ENCODE assay signal across 24 cellular contexts in the genomic region with DNA sequence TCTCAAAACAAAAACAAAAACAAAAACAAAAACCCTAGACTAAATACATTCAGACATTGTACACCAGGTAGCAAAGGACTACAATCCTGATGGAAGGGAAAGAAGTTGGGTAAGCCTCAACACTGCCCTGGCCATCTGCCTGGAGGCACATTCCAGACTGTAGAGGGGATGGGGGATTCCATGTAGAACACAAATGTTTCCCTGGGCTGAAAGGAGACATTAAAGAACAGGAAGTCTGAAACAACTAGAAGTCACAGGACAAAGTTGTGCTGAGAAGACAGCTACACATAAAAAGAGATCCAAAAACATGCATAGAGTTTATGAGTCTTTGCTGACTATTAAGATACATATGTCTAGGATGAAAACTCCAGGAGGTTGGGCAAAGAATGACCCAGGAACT.
DNase-seq lines count a peak whose midpoint lies in the region; ATAC-seq, FAIRE-seq and TF ChIP-seq lines count a peak whose summit lies in the region.
"Had no signal": no experiment of that assay in that cellular context is flagged by ENCODE, and none has a peak within 500 bp of the region (broad histone marks: within the 10 kb centered on the region; RNA-seq: fewer than 3 reads in every experiment).

No MANE protein-coding gene starts in this region.

- no peaks in the 10 kb centered on the region for H3K23me2 ChIP-seq in H9 (ENCODE audit: insufficient read length, low read depth, low read length, poor library complexity, severe bottlenecking)

- no peaks in the 10 kb centered on the region for H3K4me1 ChIP-seq in H9 (ENCODE audit: insufficient read depth, low read length)
- no peaks in the 10 kb centered on the region for H3K4me1 ChIP-seq in mesodermal cell (ENCODE audit: control insufficient read depth, insufficient read depth, low read length, poor library complexity, severe bottlenecking)
- peaks cover 0 to 3% of the 10 kb centered on the region in 2 donors for H3K4me1 ChIP-seq in aorta (ENCODE audit: control insufficient read depth in 1 of 2, insufficient read depth in 2 of 2, low read length in 2 of 2)
- H3K4me1 ChIP-seq: gastrocnemius medialis, parathyroid adenoma, SJCRH30 had no signal

- H4K8ac ChIP-seq in H9 (replicated peaks; ENCODE audit: insufficient read length, low read depth, low read length), result no peak overlapping the region

- H2BK20ac ChIP-seq in H9 (ENCODE audit: low read depth, low read length, poor library complexity, severe bottlenecking), result no peak overlapping the region

- no peak overlapping the region for H3K4ac ChIP-seq in H9 (ENCODE audit: low read depth, low read length)

- H3K36me3 ChIP-seq in mesodermal cell (ENCODE audit: control insufficient read depth, insufficient read depth, low read length) (peaks cover 59% of the 10 kb centered on the region), aorta (ENCODE audit: control insufficient read depth in 1 of 2, insufficient read depth in 2 of 2, low read length in 1 of 2) (no peaks in the 10 kb centered on the region)
- H3K36me3 ChIP-seq: adrenal gland, gastrocnemius medialis had no signal

- no peak overlapping the region for H2BK120ac ChIP-seq in H9 (ENCODE audit: low read depth, low read length, poor library complexity, severe bottlenecking)

- intact Hi-C loops in aorta (cut with DNase I), result no loop called here

- peaks cover 22 to 26% of the 10 kb centered on the region in 2 experiments for H3K9me3 Mint-ChIP-seq in H9
- H3K9me3 Mint-ChIP-seq in chondrocyte (ENCODE audit: low read depth), result no peaks in the 10 kb centered on the region
- H3K9me3 Mint-ChIP-seq: T-helper 1 cell treated with Interleukin-12 subunit alpha and Interleukin-12 subunit beta and Interleukin-4 antibody, amounts not matched to agents 30 μg/mL and 1 μg/mL, for 36 hours had no signal

- no peak for ATAC-seq in aorta (ENCODE audit: low FRiP score)
- ATAC-seq in GM21390 (IDR thresholded peaks at IDR 0.05; ENCODE audit: unreplicated experiment), result no peak
- ATAC-seq: activated CD8-positive, alpha-beta T cell treated with anti-CD3 and anti-CD28 coated beads, Interleukin-2, amount 10 ng/mL, durations not matched to agents 7 days and 5 days; gastrocnemius medialis; left colon; upper lobe of right lung had no signal

- no peaks in the 10 kb centered on the region for H3K9me3 ChIP-seq in H9 (ENCODE audit: control insufficient read depth, low read depth, low read length)
- no peaks in the 10 kb centered on the region for H3K9me3 ChIP-seq in mesodermal cell (ENCODE audit: control insufficient read depth, low read length)
- no peaks in the 10 kb centered on the region for H3K9me3 ChIP-seq in aorta (ENCODE audit: control insufficient read depth, low read length)
- H3K9me3 ChIP-seq: adrenal gland, gastrocnemius medialis, SJCRH30, upper lobe of right lung had no signal

- TF ChIP-seq CTCF in AG10803 (conservative IDR thresholded peaks at IDR 0.05; ENCODE audit: low read length), result 0 out of 2 replicates have a peak, but pooled peaks have one; percentile 5
- no peak for TF ChIP-seq CTCF in H9 (conservative IDR thresholded peaks at IDR 0.05)
- TF ChIP-seq CTCF in chondrocyte (IDR thresholded peaks at IDR 0.05), result no peak
- TF ChIP-seq CTCF in GM20000 (IDR thresholded peaks at IDR 0.05; ENCODE audit: extremely low read depth, missing control alignments), result no peak

- H4K91ac ChIP-seq in H9 (ENCODE audit: insufficient read length, low read depth, low read length), result no peak overlapping the region

- peak overlapping the region; percentile 7 to 63 (median 62); a peak in 4 of 7 replicates for H3K27ac Mint-ChIP-seq in H9
- H3K27ac Mint-ChIP-seq in chondrocyte (ENCODE audit: unreplicated experiment), result peak overlapping the region; percentile 84
- H3K27ac Mint-ChIP-seq: activated CD8-positive, alpha-beta T cell treated with anti-CD3 and anti-CD28 coated beads, Interleukin-2, amount 10 ng/mL, durations not matched to agents 7 days and 5 days had no signal

- H3K4me1 Mint-ChIP-seq in H9, result peaks cover 3 to 7% of the 10 kb centered on the region in 2 experiments; a peak in 2 of 4 replicates
- peaks cover 59% of the 10 kb centered on the region for H3K4me1 Mint-ChIP-seq in chondrocyte (ENCODE audit: low read depth)

- no peak overlapping the region for H2BK15ac ChIP-seq in H9 (ENCODE audit: low read depth, low read length)

- H3K9ac ChIP-seq in H9 (ENCODE audit: extremely low read depth, insufficient read length, low read length), result no peak overlapping the region
- H3K9ac ChIP-seq: parathyroid adenoma had no signal

- no peak for FAIRE-seq in H54 (lab: Jason Lieb, UNC)
- FAIRE-seq: GM18507 had no signal

- H3T11ph ChIP-seq in H9 (ENCODE audit: low read length), result no peak overlapping the region

- H2BK5ac ChIP-seq in H9 (ENCODE audit: insufficient read length, low read length), result no peak overlapping the region

- no peak for TF ChIP-seq POLR2A in H54 (IDR thresholded peaks at IDR 0.05; ENCODE audit: low read depth, low read length)

- H3K4me3 ChIP-seq in AG10803 (ENCODE audit: low read length), result no peak overlapping the region
- H3K4me3 ChIP-seq in mesodermal cell (ENCODE audit: extremely low read depth, insufficient read depth, low read length, poor library complexity, severe bottlenecking), result no peak overlapping the region
- H3K4me3 ChIP-seq in aorta (ENCODE audit: low read length in 2 of 2), result no peak overlapping the region
- H3K4me3 ChIP-seq: adrenal gland, gastrocnemius medialis, SJCRH30, skin epidermis, upper lobe of right lung had no signal

- H3K36me3 Mint-ChIP-seq in H9 (ENCODE audit: insufficient read depth in 1 of 3, low read depth in 3 of 3), result peaks cover 58 to 89% (median 74%) of the 10 kb centered on the region in 3 experiments
- peaks cover 14% of the 10 kb centered on the region for H3K36me3 Mint-ChIP-seq in chondrocyte (ENCODE audit: low read depth)

- DNase-seq in AG10803 (ENCODE audit: low read depth) (peak; percentile 59), H9 (no peak), chondrocyte (ENCODE audit: low spot score) (no peak), aorta (no peak), H54 (ENCODE audit: insufficient read length, low spot score) (no peak), GM20000 (ENCODE audit: low spot score) (no peak)
- DNase-seq: activated CD4-positive, CD25-positive, alpha-beta regulatory T cell; activated CD8-positive, alpha-beta T cell treated with anti-CD3 and anti-CD28 coated beads, Interleukin-2, amount 10 ng/mL, durations not matched to agents 7 days and 5 days; adrenal gland; CD4-positive, alpha-beta memory T cell; gastrocnemius medialis; left colon; NCI-H1436; NCI-H2171; NCI-H774; SJCRH30; stimulated activated CD4-positive, alpha-beta T cell treated with anti-CD3 and anti-CD28 coated beads, Interleukin-2, amount 100 ng/mL, for 48 hours; upper lobe of right lung had no signal

- H3K79me1 ChIP-seq in H9 (ENCODE audit: insufficient read depth, low read depth, low read length, poor library complexity, severe bottlenecking), result no peaks in the 10 kb centered on the region

- no peak overlapping the region for H3K18ac ChIP-seq in H9 (ENCODE audit: insufficient read length, low read depth, low read length)

- H4K5ac ChIP-seq in H9 (ENCODE audit: insufficient read length, low read depth, low read length), result no peak overlapping the region

- no peaks in the 10 kb centered on the region for H4K20me1 ChIP-seq in H9 (ENCODE audit: control insufficient read depth, insufficient read depth, insufficient read length)

- no peak overlapping the region for H3K56ac ChIP-seq in H9 (ENCODE audit: insufficient read length, low read depth, low read length)

- H3K4me3 Mint-ChIP-seq in H9 (no peak overlapping the region), chondrocyte (ENCODE audit: unreplicated experiment) (no peak overlapping the region)
- H3K4me3 Mint-ChIP-seq: activated CD8-positive, alpha-beta T cell treated with anti-CD3 and anti-CD28 coated beads, Interleukin-2, amount 10 ng/mL, durations not matched to agents 7 days and 5 days; CD4-positive, alpha-beta memory T cell; T-helper 1 cell treated with Interleukin-12 subunit alpha and Interleukin-12 subunit beta and Interleukin-4 antibody, amounts not matched to agents 30 μg/mL and 1 μg/mL, for 36 hours had no signal

- H2BK12ac ChIP-seq in H9 (ENCODE audit: insufficient read length, low read depth, low read length), result no peak overlapping the region

- no peak overlapping the region for H3K27ac ChIP-seq in H9 (ENCODE audit: insufficient read length, low read depth, low read length)
- peak overlapping the region; percentile 47 for H3K27ac ChIP-seq in mesodermal cell (ENCODE audit: low read depth, low read length, severe bottlenecking)
- no peak overlapping the region for H3K27ac ChIP-seq in aorta (ENCODE audit: low read depth in 1 of 2, low read length in 2 of 2)
- H3K27ac ChIP-seq: adrenal gland, gastrocnemius medialis, parathyroid adenoma, SJCRH30, upper lobe of right lung had no signal

- no peaks in the 10 kb centered on the region for H3K27me3 ChIP-seq in H9 (ENCODE audit: insufficient read depth, low read length)
- no peaks in the 10 kb centered on the region for H3K27me3 ChIP-seq in aorta (ENCODE audit: control insufficient read depth in 1 of 2, insufficient read depth in 2 of 2, low read length in 1 of 2)
- H3K27me3 ChIP-seq: adrenal gland, gastrocnemius medialis, SJCRH30, upper lobe of right lung had no signal

- no peak overlapping the region for H3K4me2 ChIP-seq in H9 (ENCODE audit: insufficient read depth, insufficient read length, low read length)

- no peak overlapping the region for H2AK5ac ChIP-seq in H9 (ENCODE audit: insufficient read length, low read length)

- H3K14ac ChIP-seq in H9 (ENCODE audit: insufficient read depth, low read length), result no peak overlapping the region

- no peak overlapping the region for H3K23ac ChIP-seq in H9 (ENCODE audit: insufficient read length, low read depth, low read length)

- H3K27me3 Mint-ChIP-seq in H9 (ENCODE audit: low read depth), result peaks cover 5% of the 10 kb centered on the region
- no peaks in the 10 kb centered on the region for H3K27me3 Mint-ChIP-seq in chondrocyte (ENCODE audit: low read depth)
- H3K27me3 Mint-ChIP-seq: CD4-positive, alpha-beta memory T cell had no signal

- H2AFZ ChIP-seq in H9 (ENCODE audit: low read length), result no peak overlapping the region
- H2AFZ ChIP-seq: parathyroid adenoma had no signal

- H3K79me2 ChIP-seq in H9 (ENCODE audit: insufficient read depth, low read length), result no peaks in the 10 kb centered on the region
- H3K79me2 ChIP-seq: parathyroid adenoma had no signal
